ENCODE assay signal across 20 cellular contexts in genomic region chr15:57034613-57035012, GRCh38.
A peak's percentile ranks its signal among the peaks of the same experiment; 100 is the strongest.
DNase-seq lines count a peak whose midpoint lies in the region; ATAC-seq, FAIRE-seq and TF ChIP-seq lines count a peak whose summit lies in the region.
"Had no signal": no experiment of that assay in that cellular context is flagged by ENCODE, and none has a peak within 500 bp of the region (broad histone marks: within the 10 kb centered on the region; RNA-seq: fewer than 3 reads in every experiment).

No MANE protein-coding gene starts in this region.

- no peak overlapping the region for H2BK120ac ChIP-seq in neuronal stem cell (ENCODE audit: low read depth, low read length)

- TF ChIP-seq POLR2A in right lobe of liver (IDR thresholded peaks at IDR 0.05) (no peak), HepG2 (IDR thresholded peaks at IDR 0.05; ENCODE audit: insufficient read depth in 1 of 2, low read depth in 2 of 2, low read length in 2 of 2) (no peak), sigmoid colon (IDR thresholded peaks at IDR 0.05) (no peak)

- no peaks in the 10 kb centered on the region for H3K27me3 ChIP-seq in right lobe of liver
- no peaks in the 10 kb centered on the region for H3K27me3 ChIP-seq in HepG2 (ENCODE audit: control insufficient read depth in 1 of 2, insufficient read depth in 2 of 2, low read length in 2 of 2)
- H3K27me3 ChIP-seq in dorsolateral prefrontal cortex = no peaks in the 10 kb centered on the region
- H3K27me3 ChIP-seq in sigmoid colon = no peaks in the 10 kb centered on the region
- H3K27me3 ChIP-seq in neuronal stem cell (ENCODE audit: control insufficient read depth in 3 of 3, insufficient read depth in 3 of 3, low read depth in 1 of 3, low read length in 3 of 3) = no peaks in the 10 kb centered on the region
- H3K27me3 ChIP-seq: BLaER1 treated with 17β-estradiol and CSF1 and Interleukin-3, amounts not matched to agents 10 nM and 100 nM had no signal

- CTCF ChIA-PET in HepG2 (lab: Yijun Ruan, JAX; ENCODE audit: low intra/inter-chr PET ratio, low total read pairs) = no interaction called here

- H3K9me3 ChIP-seq in right lobe of liver = no peaks in the 10 kb centered on the region
- H3K9me3 ChIP-seq in HepG2 (ENCODE audit: low read length) = no peaks in the 10 kb centered on the region
- H3K9me3 ChIP-seq in sigmoid colon = no peaks in the 10 kb centered on the region
- H3K9me3 ChIP-seq in neuronal stem cell (replicated peaks in 1 of 2; ENCODE audit: control insufficient read depth in 2 of 2, insufficient read depth in 1 of 2, low read depth in 1 of 2, low read length in 2 of 2) = no peaks in the 10 kb centered on the region
- H3K9me3 ChIP-seq: A549, Caco-2 had no signal

- BruUV-seq in HepG2 (replicated peaks; lab: Mats Ljungman, UMichigan) = no TSS peak

- H3K14ac ChIP-seq in neuronal stem cell (ENCODE audit: low read length) = no peak overlapping the region

- H3K9ac ChIP-seq in HepG2 (ENCODE audit: insufficient read depth, low read depth, low read length) (no peak overlapping the region), neuronal stem cell (ENCODE audit: low read depth, low read length, poor library complexity) (no peak overlapping the region)
- H3K9ac ChIP-seq: BLaER1 treated with 17β-estradiol and CSF1 and Interleukin-3, amounts not matched to agents 10 nM and 100 nM had no signal

- H2AFZ ChIP-seq in HepG2 (ENCODE audit: low read length) = no peak overlapping the region
- H2AFZ ChIP-seq in neuronal stem cell (ENCODE audit: low read length) = no peak overlapping the region

- H2AK5ac ChIP-seq in neuronal stem cell (ENCODE audit: low read depth, low read length) = no peak overlapping the region

- H2BK12ac ChIP-seq in neuronal stem cell (ENCODE audit: low read length) = no peak overlapping the region

- peaks cover 60% of the 10 kb centered on the region for H3K79me2 ChIP-seq in HepG2 (ENCODE audit: insufficient read depth, low read length)

- no peak overlapping the region for H3K18ac ChIP-seq in neuronal stem cell (ENCODE audit: low read length)

- H3K4me2 ChIP-seq in HepG2 (ENCODE audit: low read depth, low read length) = no peak overlapping the region
- no peak overlapping the region for H3K4me2 ChIP-seq in neuronal stem cell (ENCODE audit: insufficient read depth, low read length, poor library complexity, severe bottlenecking)
- H3K4me2 ChIP-seq: A549 had no signal

- no peak overlapping the region for H2BK15ac ChIP-seq in neuronal stem cell (ENCODE audit: low read length)

- H3K4me3 ChIP-seq in right lobe of liver (no peak overlapping the region), HepG2 (replicated peaks in 1 of 3; ENCODE audit: insufficient read depth in 1 of 3, low read depth in 2 of 3, low read length in 3 of 3) (no peak overlapping the region), dorsolateral prefrontal cortex (no peak overlapping the region), sigmoid colon (no peak overlapping the region), neuronal stem cell (ENCODE audit: low read length in 2 of 2) (no peak overlapping the region)
- H3K4me3 ChIP-seq: A549; BLaER1 treated with 17β-estradiol and CSF1 and Interleukin-3, amounts not matched to agents 10 nM and 100 nM had no signal

- no peak for TF ChIP-seq CTCF in right lobe of liver (IDR thresholded peaks at IDR 0.05)
- no peak for TF ChIP-seq CTCF in HepG2 (CRISPR knock-in tag; IDR thresholded peaks at IDR 0.05)
- TF ChIP-seq CTCF in dorsolateral prefrontal cortex (IDR thresholded peaks at IDR 0.05 in 54 of 56, conservative IDR thresholded peaks at IDR 0.05 in 2 of 56; ENCODE audit: low read depth in 1 of 56, partially characterized antibody in 56 of 56) = no peak
- TF ChIP-seq CTCF in sigmoid colon (IDR thresholded peaks at IDR 0.05) = no peak

- H4K20me1 ChIP-seq in HepG2 (ENCODE audit: insufficient read depth, low read length) = peaks cover 17% of the 10 kb centered on the region

- H3K36me3 ChIP-seq in right lobe of liver (no peaks in the 10 kb centered on the region), HepG2 (replicated peaks in 1 of 2; ENCODE audit: control insufficient read depth in 1 of 2, insufficient read depth in 2 of 2, low read length in 2 of 2) (no peaks in the 10 kb centered on the region), sigmoid colon (no peaks in the 10 kb centered on the region), neuronal stem cell (replicated peaks in 1 of 2; ENCODE audit: control insufficient read depth in 2 of 2, insufficient read depth in 2 of 2, low read length in 2 of 2) (no peaks in the 10 kb centered on the region)

- TF ChIP-seq RAD21 in HepG2 (CRISPR knock-in tag; IDR thresholded peaks at IDR 0.05) = no peak

- ATAC-seq in right lobe of liver (peak in 3 of 4 donors; percentile 47 to 61 (median 57)), HepG2 (no peak)
- ATAC-seq: A549; CD8-positive, alpha-beta T cell had no signal

- no peak for TF ChIP-seq EP300 in HepG2 (IDR thresholded peaks at IDR 0.05; ENCODE audit: low read depth in 2 of 2, low read length in 2 of 2)
- TF ChIP-seq EP300 in HepG2 (CRISPR knock-in tag; IDR thresholded peaks at IDR 0.05; ENCODE audit: borderline replicate concordance) = no peak
- TF ChIP-seq EP300 in sigmoid colon (IDR thresholded peaks at IDR 0.05) = no peak

- POLR2A ChIA-PET in HepG2 (lab: Yijun Ruan, JAX) = no interaction called here

- in situ Hi-C loops in HepG2 (cut with HindIII; ENCODE audit: extremely low pct_ligation_motif_present, low pct_unique_long_range_greater_than_20kb) = no loop called here

- H3K4ac ChIP-seq in neuronal stem cell (ENCODE audit: low read length) = no peak overlapping the region

- intact Hi-C loops in right lobe of liver (cut with DNase I) = no loop called here
- intact Hi-C loops in HepG2 (cut with micrococcal nuclease; ENCODE audit: unreplicated experiment) = no loop called here
- intact Hi-C loops in dorsolateral prefrontal cortex (cut with DNase I) = loop anchor here in 1 of 2 donors (5.0 kb wide), 1 partner anchor 38 kb away; no protein-coding TSS in a partner anchor
- intact Hi-C loops in sigmoid colon (cut with DNase I) = no loop called here

- peaks cover 2% of the 10 kb centered on the region for H3K79me1 ChIP-seq in neuronal stem cell (ENCODE audit: low read depth, low read length)

- 22% methylated on average over 1 of the region's 1 CpG for WGBS in right lobe of liver (ENCODE audit: insufficient coverage, low coverage, low lambda C conversion rate, missing lambda C conversion rate)
- 96% methylated on average over 1 of the region's 1 CpG for WGBS in HepG2 (ENCODE audit: low lambda C conversion rate)
- 63 to 74% methylated on average over 1 of the region's 1 CpG for WGBS in sigmoid colon, 2 donors
- no CpG with 5 or more reads among the region's 1 CpG for WGBS in neuronal stem cell (ENCODE audit: extremely low coverage in 2 of 2, insufficient read length in 2 of 2, insufficient replicate concordance in 1 of 2), 2 donors

- DNase-seq in right lobe of liver (no peak), HepG2 (ENCODE audit: low spot score) (no peak), dorsolateral prefrontal cortex (no peak), substantia nigra (lab: John Stamatoyannopoulos, UW) (no peak), sigmoid colon (no peak), neuronal stem cell (ENCODE audit: low spot score) (no peak)
- DNase-seq: AML-193; Caco-2; Calu3; CD4-positive, alpha-beta T cell; CD8-positive, alpha-beta T cell; DMS79 treated with DMSO at 0.1 percent for 48 hours; GF-D8 had no signal

- H4K8ac ChIP-seq in neuronal stem cell (ENCODE audit: low read depth, low read length) = no peak overlapping the region

- H3K4me1 ChIP-seq in right lobe of liver (peaks cover 0 to 11% (median 4%) of the 10 kb centered on the region in 4 donors), HepG2 (ENCODE audit: insufficient read depth, low read length) (peaks cover 39% of the 10 kb centered on the region), sigmoid colon (peaks cover 0 to 54% (median 34%) of the 10 kb centered on the region in 4 donors), neuronal stem cell (ENCODE audit: control insufficient read depth in 2 of 2, insufficient read depth in 1 of 2, low read depth in 1 of 2, low read length in 2 of 2) (peaks cover 0 to 10% of the 10 kb centered on the region in 2 donors)
- H3K4me1 ChIP-seq: Caco-2 had no signal

- no peak overlapping the region for H3K27ac ChIP-seq in right lobe of liver
- H3K27ac ChIP-seq in HepG2 (ENCODE audit: extremely low read length, insufficient read depth, low read length) = no peak overlapping the region
- peak overlapping the region in 53 of 59 donors; percentile 7 to 97 (median 91) for H3K27ac ChIP-seq in dorsolateral prefrontal cortex
- peak overlapping the region; percentile 52 for H3K27ac ChIP-seq in substantia nigra (ENCODE audit: low read depth, low read length, poor library complexity, severe bottlenecking)
- no peak overlapping the region for H3K27ac ChIP-seq in sigmoid colon
- H3K27ac ChIP-seq in neuronal stem cell (replicated peaks; ENCODE audit: low read length) = no peak overlapping the region
- H3K27ac ChIP-seq: 22Rv1, A549, C4-2B had no signal

- H2BK5ac ChIP-seq in neuronal stem cell (ENCODE audit: low read length) = no peak overlapping the region

- H4K91ac ChIP-seq in neuronal stem cell (ENCODE audit: low read depth, low read length, poor library complexity) = no peak overlapping the region

- no peak for FAIRE-seq in HepG2 (lab: Jason Lieb, UNC)
- FAIRE-seq: D721Med, G401.6, GM12891 had no signal

- no peak overlapping the region for H3K23ac ChIP-seq in neuronal stem cell (ENCODE audit: low read depth, low read length, poor library complexity)

TF ChIP-seq in HepG2, 621 proteins besides CTCF, POLR2A, EP300 and RAD21:
- no peak for TF ChIP-seq SRSF1 (optimal IDR thresholded peaks at IDR 0.05; ENCODE audit: low read depth, low read length)
- no peak for TF ChIP-seq ZNF790 (CRISPR knock-in tag; IDR thresholded peaks at IDR 0.05; ENCODE audit: borderline replicate concordance)
- TF ChIP-seq KDM5B (CRISPR knock-in tag; IDR thresholded peaks at IDR 0.05; ENCODE audit: borderline replicate concordance) = no peak
TF ChIP-seq in HepG2: peak in this region for 0.

Comparison
In these comparisons a context has a peak if more than half of its experiments do, and no peak if none do; other contexts are left out.
1. H3K27ac ChIP-seq: peak in dorsolateral prefrontal cortex (53 of 59) and substantia nigra (single experiment); none in right lobe of liver (0 of 3), HepG2 (single experiment), sigmoid colon (0 of 4) and neuronal stem cell (single experiment).